20 cellular contexts compared by ENCODE assay signal in genomic region chrX:68532828-68533227, GRCh38.
"Had no signal": no experiment of that assay in that cellular context is flagged by ENCODE, and none has a peak within 500 bp of the region (broad histone marks: within the 10 kb centered on the region; RNA-seq: fewer than 3 reads in every experiment).

No MANE protein-coding gene starts in this region.

- H3K4me1 ChIP-seq: foreskin keratinocyte, lower lobe of right lung, thyroid gland, upper lobe of right lung had no signal

- H3K4me3 ChIP-seq: coronary artery, lower lobe of right lung, skin epidermis, thyroid gland, upper lobe of right lung had no signal

- H3K9me3 ChIP-seq: lower lobe of right lung, thyroid gland, upper lobe of right lung had no signal

- H3K27ac ChIP-seq: coronary artery, epithelial cell of prostate, foreskin keratinocyte, lower lobe of right lung, skin epidermis, thyroid gland, upper lobe of right lung had no signal

- H3K27me3 ChIP-seq: foreskin keratinocyte, thyroid gland, upper lobe of right lung had no signal

- DNase-seq: activated naive CD4-positive, alpha-beta T cell; activated naive CD8-positive, alpha-beta T cell treated with anti-CD3 and anti-CD28 coated beads for 36 hours; activated T-cell treated with anti-CD3 and anti-CD28 coated beads, Interleukin-2, amount 50 U/mL, for 24 hours; amniotic stem cell; cerebellar nuclear complex; endodermal cell; foreskin keratinocyte; lower lobe of right lung; natural killer cell; stimulated activated CD4-positive, alpha-beta T cell treated with anti-CD3 and anti-CD28 coated beads, Interleukin-1b, Interleukin-23, amount 100 ng/mL, for 48 hours; substantia nigra; T-cell; thyroid gland; upper lobe of right lung had no signal

- ATAC-seq: activated T-helper 17 cell treated with anti-CD3 and anti-CD28 coated beads, Interleukin-2, amount 50 U/mL, for 72 hours; foreskin keratinocyte; left lobe of liver; lower lobe of right lung; natural killer cell; T-cell; upper lobe of right lung; WTC11 had no signal
